ENCODE assay signal across 17 cellular contexts in the genomic region with DNA sequence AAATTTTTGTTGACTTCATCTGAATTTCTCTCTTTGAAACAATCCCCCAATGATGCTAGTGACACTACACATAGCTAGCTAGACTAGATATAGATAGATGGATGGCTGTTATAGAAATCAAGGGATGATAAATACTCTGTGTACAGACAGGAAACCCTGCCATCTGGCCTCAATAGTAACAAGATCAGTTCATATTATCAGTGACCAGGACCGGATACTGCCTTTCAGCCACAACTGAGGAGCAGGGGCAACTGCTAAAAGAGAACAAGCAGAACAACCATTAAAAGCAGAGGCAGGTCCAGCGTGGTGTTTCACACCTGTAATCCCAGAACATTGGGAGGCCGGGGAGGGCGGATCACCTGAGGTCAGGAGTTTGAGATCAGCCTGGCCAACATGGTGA.
"Had no signal": no experiment of that assay in that cellular context is flagged by ENCODE, and none has a peak within 500 bp of the region (broad histone marks: within the 10 kb centered on the region; RNA-seq: fewer than 3 reads in every experiment).

No MANE protein-coding gene starts in this region.

- H3K4me1 Mint-ChIP-seq: activated naive CD4-positive, alpha-beta T cell treated with anti-CD3 and anti-CD28 coated beads, Interleukin-2, amount 10 ng/mL, durations not matched to agents 7 days and 5 days; memory B cell; stimulated activated naive B cell treated with anti-CD40 and anti-IgM and Interleukin-4, amounts not matched to agents 10 μg/mL and 1 μg/mL and 100 μg/mL, for 72 hours had no signal

- H3K4me3 Mint-ChIP-seq: activated naive CD4-positive, alpha-beta T cell treated with anti-CD3 and anti-CD28 coated beads, Interleukin-2, amount 10 ng/mL, durations not matched to agents 7 days and 5 days; memory B cell; natural killer cell treated with Interleukin-12 subunit alpha and Interleukin-12 subunit beta and Interleukin-15 and Interleukin-18, amount 100 ng/mL, for 72 hours; stimulated activated naive B cell treated with anti-CD40 and anti-IgM and Interleukin-4, amounts not matched to agents 10 μg/mL and 1 μg/mL and 100 μg/mL, for 72 hours; T-helper 1 cell treated with Interleukin-12 subunit alpha and Interleukin-12 subunit beta and Interleukin-4 antibody, amounts not matched to agents 30 μg/mL and 1 μg/mL, for 36 hours had no signal

- H3K36me3 ChIP-seq: prostate gland had no signal

- H3K27me3 Mint-ChIP-seq: activated naive CD4-positive, alpha-beta T cell treated with anti-CD3 and anti-CD28 coated beads, Interleukin-2, amount 10 ng/mL, durations not matched to agents 7 days and 5 days; memory B cell; natural killer cell treated with Interleukin-12 subunit alpha and Interleukin-12 subunit beta and Interleukin-15 and Interleukin-18, amount 100 ng/mL, for 72 hours; stimulated activated naive B cell treated with anti-CD40 and anti-IgM and Interleukin-4, amounts not matched to agents 10 μg/mL and 1 μg/mL and 100 μg/mL, for 72 hours had no signal

- H3K9me3 ChIP-seq: prostate gland, thyroid gland had no signal

- ATAC-seq: activated CD4-positive, CD25-positive, alpha-beta regulatory T cell treated with anti-CD3 and anti-CD28 coated beads, Interleukin-2, amount 50 U/mL, for 24 hours; left ventricle myocardium superior; natural killer cell treated with Interleukin-12 subunit alpha and Interleukin-12 subunit beta and Interleukin-15 and Interleukin-18, amount 100 ng/mL, for 72 hours; right cardiac atrium; stimulated activated naive B cell treated with anti-CD40 and anti-IgM and Interleukin-4, amounts not matched to agents 10 μg/mL and 1 μg/mL and 100 μg/mL, for 72 hours had no signal

- DNase-seq: activated CD4-positive, alpha-beta T cell treated with anti-CD3 and anti-CD28 coated beads, Interleukin-2, amount 50 U/mL, for 4 hours; activated naive CD4-positive, alpha-beta T cell treated with anti-CD3 and anti-CD28 coated beads, Interleukin-2, amount 10 ng/mL, durations not matched to agents 7 days and 5 days; dorsolateral prefrontal cortex; hippocampal formation; left ventricle myocardium superior; occipital lobe; right cardiac atrium; stimulated activated CD4-positive, alpha-beta T cell treated with anti-CD3 and anti-CD28 coated beads, Interleukin-15, amount 100 ng/mL, for 24 hours; stimulated activated CD4-positive, alpha-beta T cell treated with anti-CD3 and anti-CD28 coated beads, Interleukin-4, amount 100 ng/mL, for 1 hour; stimulated activated naive B cell treated with anti-CD40 and anti-IgM and Interleukin-4, amounts not matched to agents 10 μg/mL and 1 μg/mL and 100 μg/mL, for 72 hours; thyroid gland had no signal

- H3K9me3 Mint-ChIP-seq: activated naive CD4-positive, alpha-beta T cell treated with anti-CD3 and anti-CD28 coated beads, Interleukin-2, amount 10 ng/mL, durations not matched to agents 7 days and 5 days; memory B cell; natural killer cell treated with Interleukin-12 subunit alpha and Interleukin-12 subunit beta and Interleukin-15 and Interleukin-18, amount 100 ng/mL, for 72 hours; stimulated activated naive B cell treated with anti-CD40 and anti-IgM and Interleukin-4, amounts not matched to agents 10 μg/mL and 1 μg/mL and 100 μg/mL, for 72 hours; T-helper 1 cell treated with Interleukin-12 subunit alpha and Interleukin-12 subunit beta and Interleukin-4 antibody, amounts not matched to agents 30 μg/mL and 1 μg/mL, for 36 hours had no signal

- H3K27ac Mint-ChIP-seq: memory B cell; T-helper 1 cell treated with Interleukin-12 subunit alpha and Interleukin-12 subunit beta and Interleukin-4 antibody, amounts not matched to agents 30 μg/mL and 1 μg/mL, for 36 hours had no signal

- H3K4me3 ChIP-seq: dorsolateral prefrontal cortex, prostate gland, skin epidermis, thyroid gland had no signal

- H3K27me3 ChIP-seq: dorsolateral prefrontal cortex, thyroid gland had no signal

- H3K4me1 ChIP-seq: prostate gland had no signal
